Comparison of ENCODE assay signal across 21 cellular contexts in genomic region chr9:8764041-8764440, GRCh38.
A peak's percentile ranks its signal among the peaks of the same experiment; 100 is the strongest.
DNase-seq lines count a peak whose midpoint lies in the region; ATAC-seq and TF ChIP-seq lines count a peak whose summit lies in the region.
"Had no signal": no experiment of that assay in that cellular context is flagged by ENCODE, and none has a peak within 500 bp of the region (broad histone marks: within the 10 kb centered on the region; RNA-seq: fewer than 3 reads in every experiment).

No MANE protein-coding gene starts in this region.

- H3K27me3 ChIP-seq in tibial artery: no peaks in the 10 kb centered on the region
- H3K27me3 ChIP-seq: MG63 had no signal

- ATAC-seq in stimulated activated naive B cell treated with anti-CD40 and anti-IgM and Interleukin-4, amounts not matched to agents 10 μg/mL and 1 μg/mL and 100 μg/mL, for 72 hours (replicated peaks): no peak
- ATAC-seq in T-helper 17 cell (no peak), GM21515 (IDR thresholded peaks at IDR 0.05; ENCODE audit: unreplicated experiment) (no peak)
- ATAC-seq: Right ventricle myocardium inferior had no signal

- TF ChIP-seq CTCF in epithelial cell of esophagus (IDR thresholded peaks at IDR 0.05; ENCODE audit: insufficient read depth, low read depth, low read length, missing control alignments): no peak
- no peak for TF ChIP-seq CTCF in fibroblast of the aortic adventitia (IDR thresholded peaks at IDR 0.05; ENCODE audit: insufficient read depth, low read length)
- TF ChIP-seq CTCF in tibial artery (IDR thresholded peaks at IDR 0.05): no peak

- H3K9me3 ChIP-seq in T-helper 17 cell (ENCODE audit: control insufficient read depth, low read length, poor library complexity, severe bottlenecking): no peaks in the 10 kb centered on the region
- no peaks in the 10 kb centered on the region for H3K9me3 ChIP-seq in tibial artery
- H3K9me3 ChIP-seq: MG63 had no signal

- peaks cover 11 to 22% of the 10 kb centered on the region in 2 donors for H3K4me1 Mint-ChIP-seq in stimulated activated naive B cell treated with anti-CD40 and anti-IgM and Interleukin-4, amounts not matched to agents 10 μg/mL and 1 μg/mL and 100 μg/mL, for 72 hours
- no peaks in the 10 kb centered on the region for H3K4me1 Mint-ChIP-seq in T-helper 17 cell

- H3K36me3 Mint-ChIP-seq in stimulated activated naive B cell treated with anti-CD40 and anti-IgM and Interleukin-4, amounts not matched to agents 10 μg/mL and 1 μg/mL and 100 μg/mL, for 72 hours: peaks cover 2 to 3% of the 10 kb centered on the region in 2 donors
- H3K36me3 Mint-ChIP-seq in T-helper 17 cell (ENCODE audit: low read depth): no peaks in the 10 kb centered on the region
- H3K36me3 Mint-ChIP-seq: IgD-negative memory B cell had no signal

- intact Hi-C loops in tibial artery (cut with DNase I; ENCODE audit: low total_unique reads): no loop called here

- no peaks in the 10 kb centered on the region for H3K36me3 ChIP-seq in tibial artery
- H3K36me3 ChIP-seq: MG63 had no signal

- DNase-seq in NCI-H460 (ENCODE audit: extremely low read depth, low read depth) (peak; percentile 43), epithelial cell of esophagus (ENCODE audit: low read depth) (peak; percentile 1), fibroblast of the aortic adventitia (ENCODE audit: low read depth) (peak; percentile 66), T-helper 17 cell (no peak), tibial artery (no peak)
- no peak for DNase-seq in stimulated activated naive B cell treated with anti-CD40 and anti-IgM and Interleukin-4, amounts not matched to agents 10 μg/mL and 1 μg/mL and 100 μg/mL, for 72 hours
- DNase-seq: ACHN, C1 segment of cervical spinal cord, DND-41, H7, Karpas-422, MG63, NCI-H1092, NCI-H2081, NCI-H2171 treated with DMSO at 0.1 percent for 48 hours, NCI-H446 treated with DMSO at 0.1 percent for 48 hours, NCI-H774 had no signal

- H3K27me3 Mint-ChIP-seq in stimulated activated naive B cell treated with anti-CD40 and anti-IgM and Interleukin-4, amounts not matched to agents 10 μg/mL and 1 μg/mL and 100 μg/mL, for 72 hours: no peaks in the 10 kb centered on the region
- no peaks in the 10 kb centered on the region for H3K27me3 Mint-ChIP-seq in T-helper 17 cell
- H3K27me3 Mint-ChIP-seq: IgD-negative memory B cell had no signal

- H3K27ac Mint-ChIP-seq in stimulated activated naive B cell treated with anti-CD40 and anti-IgM and Interleukin-4, amounts not matched to agents 10 μg/mL and 1 μg/mL and 100 μg/mL, for 72 hours: no peak overlapping the region
- no peak overlapping the region for H3K27ac Mint-ChIP-seq in T-helper 17 cell
- H3K27ac Mint-ChIP-seq: IgD-negative memory B cell had no signal

- H3K27ac ChIP-seq in tibial artery: no peak overlapping the region
- H3K27ac ChIP-seq: HL-60 had no signal

- no peak overlapping the region for H3K4me3 Mint-ChIP-seq in stimulated activated naive B cell treated with anti-CD40 and anti-IgM and Interleukin-4, amounts not matched to agents 10 μg/mL and 1 μg/mL and 100 μg/mL, for 72 hours
- no peak overlapping the region for H3K4me3 Mint-ChIP-seq in T-helper 17 cell
- H3K4me3 Mint-ChIP-seq: IgD-negative memory B cell had no signal

- no peak overlapping the region for H3K4me3 ChIP-seq in epithelial cell of esophagus (ENCODE audit: low read length)
- H3K4me3 ChIP-seq in fibroblast of the aortic adventitia (ENCODE audit: low read depth, low read length): no peak overlapping the region
- H3K4me3 ChIP-seq in tibial artery: no peak overlapping the region
- H3K4me3 ChIP-seq: MG63 had no signal

- H3K4me1 ChIP-seq in tibial artery: peaks cover 0 to 8% (median 0%) of the 10 kb centered on the region in 4 donors

- H3K9me3 Mint-ChIP-seq in stimulated activated naive B cell treated with anti-CD40 and anti-IgM and Interleukin-4, amounts not matched to agents 10 μg/mL and 1 μg/mL and 100 μg/mL, for 72 hours: no peaks in the 10 kb centered on the region

Comparison
In these comparisons a context has a peak if more than half of its experiments do, and no peak if none do; other contexts are left out.
1. DNase-seq: peak in NCI-H460 (single experiment), epithelial cell of esophagus (single experiment) and fibroblast of the aortic adventitia (single experiment); none in stimulated activated naive B cell treated with anti-CD40 and anti-IgM and Interleukin-4, amounts not matched to agents 10 μg/mL and 1 μg/mL and 100 μg/mL, for 72 hours (single experiment), T-helper 17 cell (0 of 3) and tibial artery (0 of 2).